ENCODE assay signal across 24 cellular contexts in genomic region chr16:86980644-86981043, GRCh38.
DNase-seq lines count a peak whose midpoint lies in the region; FAIRE-seq and TF ChIP-seq lines count a peak whose summit lies in the region.
"Had no signal": no experiment of that assay in that cellular context is flagged by ENCODE, and none has a peak within 500 bp of the region (broad histone marks: within the 10 kb centered on the region; RNA-seq: fewer than 3 reads in every experiment).

No MANE protein-coding gene starts in this region.

- no peak overlapping the region for H3K4me2 ChIP-seq in neuronal stem cell (ENCODE audit: insufficient read depth, low read length, poor library complexity, severe bottlenecking)
- H3K4me2 ChIP-seq: A549; BLaER1 treated with 17β-estradiol and CSF1 and Interleukin-3, amounts not matched to agents 10 nM and 100 nM; GM23338 had no signal

- peaks cover 4% of the 10 kb centered on the region for H3K27me3 Mint-ChIP-seq in chondrocyte (ENCODE audit: low read depth)
- H3K27me3 Mint-ChIP-seq: CD4-positive, alpha-beta T cell had no signal

- H2BK12ac ChIP-seq in neuronal stem cell (ENCODE audit: low read length): no peak overlapping the region

- no peak overlapping the region for H3K4ac ChIP-seq in neuronal stem cell (ENCODE audit: low read length)

- no peak for TF ChIP-seq POLR2A in sigmoid colon (IDR thresholded peaks at IDR 0.05)
- TF ChIP-seq POLR2A in vagina (IDR thresholded peaks at IDR 0.05): no peak

- no peaks in the 10 kb centered on the region for H3K27me3 ChIP-seq in neuronal stem cell (ENCODE audit: control insufficient read depth in 3 of 3, insufficient read depth in 3 of 3, low read depth in 1 of 3, low read length in 3 of 3)
- no peaks in the 10 kb centered on the region for H3K27me3 ChIP-seq in sigmoid colon
- H3K27me3 ChIP-seq in vagina: no peaks in the 10 kb centered on the region
- H3K27me3 ChIP-seq: BE2C; BLaER1 treated with 17β-estradiol and CSF1 and Interleukin-3, amounts not matched to agents 10 nM and 100 nM had no signal

- H4K91ac ChIP-seq in neuronal stem cell (ENCODE audit: low read depth, low read length, poor library complexity): no peak overlapping the region

- H3K9me3 ChIP-seq in kidney (ENCODE audit: control insufficient read depth in 1 of 2, low read length in 2 of 2) (no peaks in the 10 kb centered on the region), neuronal stem cell (replicated peaks in 1 of 2; ENCODE audit: control insufficient read depth in 2 of 2, insufficient read depth in 1 of 2, low read depth in 1 of 2, low read length in 2 of 2) (no peaks in the 10 kb centered on the region), sigmoid colon (no peaks in the 10 kb centered on the region), vagina (no peaks in the 10 kb centered on the region)
- H3K9me3 ChIP-seq: A549; BE2C; BLaER1 treated with 17β-estradiol and CSF1 and Interleukin-3, amounts not matched to agents 10 nM and 100 nM had no signal

- no peaks in the 10 kb centered on the region for H3K9me3 Mint-ChIP-seq in chondrocyte (ENCODE audit: low read depth)
- H3K9me3 Mint-ChIP-seq: CD14-positive monocyte; CD4-positive, alpha-beta T cell; GM23338; H9 had no signal

- no CpG with 5 or more reads among the region's 6 CpGs for WGBS in neuronal stem cell (ENCODE audit: extremely low coverage in 2 of 2, insufficient read length in 2 of 2, insufficient replicate concordance in 1 of 2), 2 donors
- WGBS in sigmoid colon, 2 donors: 72 to 81% methylated on average over 6 of the region's 6 CpGs

- H3K79me1 ChIP-seq in neuronal stem cell (ENCODE audit: low read depth, low read length): no peaks in the 10 kb centered on the region

- H3K27ac ChIP-seq in kidney (ENCODE audit: low read depth in 2 of 2, low read length in 2 of 2) (no peak overlapping the region), neuronal stem cell (replicated peaks; ENCODE audit: low read length) (no peak overlapping the region), sigmoid colon (no peak overlapping the region), vagina (no peak overlapping the region)
- H3K27ac ChIP-seq: A549; BLaER1 treated with 17β-estradiol and CSF1 and Interleukin-3, amounts not matched to agents 10 nM and 100 nM had no signal

- no peak for TF ChIP-seq EP300 in sigmoid colon (IDR thresholded peaks at IDR 0.05)

- intact Hi-C loops in kidney (cut with DNase I): no loop called here
- intact Hi-C loops in sigmoid colon (cut with DNase I): no loop called here
- intact Hi-C loops in vagina (cut with DNase I): no loop called here

- H3K36me3 ChIP-seq in kidney (ENCODE audit: control insufficient read depth in 1 of 2, insufficient read depth in 2 of 2, low read length in 2 of 2) (no peaks in the 10 kb centered on the region), neuronal stem cell (replicated peaks in 1 of 2; ENCODE audit: control insufficient read depth in 2 of 2, insufficient read depth in 2 of 2, low read length in 2 of 2) (no peaks in the 10 kb centered on the region), sigmoid colon (no peaks in the 10 kb centered on the region), vagina (no peaks in the 10 kb centered on the region)
- H3K36me3 ChIP-seq: BE2C; BLaER1 treated with 17β-estradiol and CSF1 and Interleukin-3, amounts not matched to agents 10 nM and 100 nM had no signal

- H3K4me1 ChIP-seq in kidney (ENCODE audit: control insufficient read depth in 1 of 2, insufficient read depth in 1 of 2, low read depth in 1 of 2, low read length in 2 of 2): no peaks in the 10 kb centered on the region
- peaks cover 0 to 9% of the 10 kb centered on the region in 2 donors for H3K4me1 ChIP-seq in neuronal stem cell (ENCODE audit: control insufficient read depth in 2 of 2, insufficient read depth in 1 of 2, low read depth in 1 of 2, low read length in 2 of 2)
- H3K4me1 ChIP-seq in sigmoid colon: peaks cover 0 to 15% (median 4%) of the 10 kb centered on the region in 4 donors
- no peaks in the 10 kb centered on the region for H3K4me1 ChIP-seq in vagina
- H3K4me1 ChIP-seq: BE2C; BLaER1 treated with 17β-estradiol and CSF1 and Interleukin-3, amounts not matched to agents 10 nM and 100 nM had no signal

- H3K4me3 Mint-ChIP-seq in chondrocyte (ENCODE audit: unreplicated experiment): no peak overlapping the region
- H3K4me3 Mint-ChIP-seq: CD14-positive monocyte; CD4-positive, alpha-beta T cell; CD8-positive, alpha-beta memory T cell; GM23338; H9 had no signal

- no peaks in the 10 kb centered on the region for H3K36me3 Mint-ChIP-seq in chondrocyte (ENCODE audit: low read depth)
- H3K36me3 Mint-ChIP-seq: CD14-positive monocyte; CD8-positive, alpha-beta memory T cell had no signal

- no peak overlapping the region for H3K4me3 ChIP-seq in kidney (ENCODE audit: low read length in 2 of 2)
- no peak overlapping the region for H3K4me3 ChIP-seq in neuronal stem cell (ENCODE audit: low read length in 2 of 2)
- no peak overlapping the region for H3K4me3 ChIP-seq in sigmoid colon
- no peak overlapping the region for H3K4me3 ChIP-seq in vagina
- H3K4me3 ChIP-seq: A549; BLaER1 treated with 17β-estradiol and CSF1 and Interleukin-3, amounts not matched to agents 10 nM and 100 nM; GM23338 had no signal

- no peak overlapping the region for H3K27ac Mint-ChIP-seq in chondrocyte (ENCODE audit: unreplicated experiment)
- H3K27ac Mint-ChIP-seq: CD14-positive monocyte; CD4-positive, alpha-beta T cell; CD8-positive, alpha-beta memory T cell; GM23338; H9 had no signal

- no peak for FAIRE-seq in kidney (lab: Jason Lieb, UNC)
- FAIRE-seq: A549, D721Med, GM12891, GM18507 had no signal

- peak overlapping the region; percentile 7 for H3K14ac ChIP-seq in neuronal stem cell (ENCODE audit: low read length)

- no peak overlapping the region for H3K23ac ChIP-seq in neuronal stem cell (ENCODE audit: low read depth, low read length, poor library complexity)

- H2BK15ac ChIP-seq in neuronal stem cell (ENCODE audit: low read length): no peak overlapping the region

- no peak for TF ChIP-seq CTCF in chondrocyte (IDR thresholded peaks at IDR 0.05)
- no peak for TF ChIP-seq CTCF in kidney (IDR thresholded peaks at IDR 0.05; ENCODE audit: borderline replicate concordance, extremely low read depth, insufficient read depth)
- TF ChIP-seq CTCF in sigmoid colon (IDR thresholded peaks at IDR 0.05): no peak
- TF ChIP-seq CTCF in vagina (IDR thresholded peaks at IDR 0.05): no peak

- DNase-seq in chondrocyte (ENCODE audit: low spot score): peak; percentile 66
- peak; percentile 64 for DNase-seq in kidney
- no peak for DNase-seq in neuronal stem cell (ENCODE audit: low spot score)
- peak; percentile 46 for DNase-seq in sigmoid colon
- DNase-seq in NCI-H146 (lab: John Stamatoyannopoulos, UW): no peak
- DNase-seq in vagina (ENCODE audit: extremely low spot score in 2 of 2): no peak
- DNase-seq in cerebellar cortex (ENCODE audit: low spot score): no peak
- DNase-seq: 8988T; ACHN; AML-193; BE2C; CD4-positive, alpha-beta T cell; CD8-positive, alpha-beta memory T cell; DMS 273 treated with DMSO at 0.1 percent for 48 hours; DMS79 treated with DMSO at 0.1 percent for 48 hours; GF-D8; H9 had no signal

- no peak overlapping the region for H2BK5ac ChIP-seq in neuronal stem cell (ENCODE audit: low read length)

- H3K4me1 Mint-ChIP-seq in chondrocyte (ENCODE audit: low read depth): peaks cover 19% of the 10 kb centered on the region
- H3K4me1 Mint-ChIP-seq: CD14-positive monocyte; CD8-positive, alpha-beta memory T cell had no signal

- peak overlapping the region; percentile 56 for H4K8ac ChIP-seq in neuronal stem cell (ENCODE audit: low read depth, low read length)

- H2BK120ac ChIP-seq in neuronal stem cell (ENCODE audit: low read depth, low read length): no peak overlapping the region

- H2AFZ ChIP-seq in neuronal stem cell (ENCODE audit: low read length): no peak overlapping the region
- H2AFZ ChIP-seq: GM23338 had no signal

- H3K9ac ChIP-seq in kidney (ENCODE audit: low read length in 2 of 2) (no peak overlapping the region), neuronal stem cell (ENCODE audit: low read depth, low read length, poor library complexity) (no peak overlapping the region)
- H3K9ac ChIP-seq: BLaER1 treated with 17β-estradiol and CSF1 and Interleukin-3, amounts not matched to agents 10 nM and 100 nM had no signal

- H2AK5ac ChIP-seq in neuronal stem cell (ENCODE audit: low read depth, low read length): no peak overlapping the region

- peak overlapping the region; percentile 42 for H3K18ac ChIP-seq in neuronal stem cell (ENCODE audit: low read length)

Comparison
In these comparisons a context has a peak if more than half of its experiments do, and no peak if none do; other contexts are left out.
1. DNase-seq: peak in chondrocyte (single experiment), kidney (single experiment) and sigmoid colon (single experiment); none in neuronal stem cell (single experiment), NCI-H146 (single experiment), vagina (0 of 2) and cerebellar cortex (single experiment).